ENCODE assay signal across 14 cellular contexts in genomic region chr16:68356919-68357286, GRCh38. TPM values are rescaled to one million over a fixed set of nuclear protein-coding genes. Genes with fewer than 3 reads are reported as not detected.
DNase-seq lines count a peak whose midpoint lies in the region; ATAC-seq and TF ChIP-seq lines count a peak whose summit lies in the region.
"Had no signal": no experiment of that assay in that cellular context is flagged by ENCODE, and none has a peak within 500 bp of the region (broad histone marks: within the 10 kb centered on the region; RNA-seq: fewer than 3 reads in every experiment).

No MANE protein-coding gene starts in this region.

- CTCF ChIA-PET in activated CD4-positive, alpha-beta T cell treated with anti-CD3 and anti-CD28 coated beads, Interleukin-2, amount 10 ng/mL, durations not matched to agents 7 days and 5 days (lab: Charles Lee), result interaction anchor here (0.6 to 3.7 kb wide), 10 partner anchors 7 to 418 kb away, joined by 3 to 32 read pairs (median 4); partner anchors contain the start of gene SLC7A6
- CTCF ChIA-PET in activated CD4-positive, alpha-beta T cell treated with anti-CD3 and anti-CD28 coated beads for 36 hours (lab: Charles Lee), result interaction anchor here (0.8 to 1.3 kb wide), 5 partner anchors 9 to 95 kb away, joined by 3 to 6 read pairs (median 3); no protein-coding TSS in a partner anchor
- CTCF ChIA-PET in RWPE1 (lab: Yijun Ruan, JAX), result no interaction called here

- TF ChIP-seq CTCF in DND-41 (IDR thresholded peaks at IDR 0.05; ENCODE audit: borderline replicate concordance, extremely low read depth, low read length, poor library complexity, severe bottlenecking) (no peak), RWPE1 (conservative IDR thresholded peaks at IDR 0.05; ENCODE audit: low read depth) (no peak), hepatocyte (IDR thresholded peaks at IDR 0.05; ENCODE audit: poor library complexity) (no peak)

- peak overlapping the region; percentile 62 for H3K27ac Mint-ChIP-seq in activated CD4-positive, alpha-beta T cell treated with anti-CD3 and anti-CD28 coated beads, Interleukin-2, amount 10 ng/mL, durations not matched to agents 7 days and 5 days
- no peak overlapping the region for H3K27ac Mint-ChIP-seq in activated CD4-positive, alpha-beta T cell treated with anti-CD3 and anti-CD28 coated beads for 36 hours
- H3K27ac Mint-ChIP-seq: memory B cell had no signal

- H3K27me3 ChIP-seq in DND-41 (ENCODE audit: insufficient read depth, low read length, poor library complexity) (no peaks in the 10 kb centered on the region), hepatocyte (no peaks in the 10 kb centered on the region)

- H3K4me2 ChIP-seq in DND-41 (ENCODE audit: insufficient read depth, low read length) (peak overlapping the region; percentile 78), hepatocyte (no peak overlapping the region)
- H3K4me2 ChIP-seq: A549 had no signal

- H3K36me3 ChIP-seq in DND-41 (ENCODE audit: insufficient read depth, low read length) (peaks cover 94% of the 10 kb centered on the region), hepatocyte (replicated peaks; ENCODE audit: insufficient read depth, low read depth) (no peaks in the 10 kb centered on the region)

- ATAC-seq in activated CD4-positive, alpha-beta T cell treated with anti-CD3 and anti-CD28 coated beads for 36 hours, result no peak
- ATAC-seq in DND-41 (ENCODE audit: insufficient read depth, low read depth), result peak; percentile 0; the same call in 2 of the 3 replicates
- ATAC-seq: A549 had no signal

- POLR2A ChIA-PET in activated CD4-positive, alpha-beta T cell treated with anti-CD3 and anti-CD28 coated beads, Interleukin-2, amount 10 ng/mL, durations not matched to agents 7 days and 5 days (lab: Charles Lee), result interaction anchor here (1.3 kb wide), 1 partner anchor 25 kb away, joined by 4 read pairs; no protein-coding TSS in a partner anchor
- POLR2A ChIA-PET in activated CD4-positive, alpha-beta T cell treated with anti-CD3 and anti-CD28 coated beads for 36 hours (lab: Charles Lee), result no interaction called here
- POLR2A ChIA-PET in RWPE1 (lab: Yijun Ruan, JAX; ENCODE audit: low non-redundant PET), result no interaction called here

- peak overlapping the region; percentile 92 for H3K9ac ChIP-seq in DND-41 (ENCODE audit: low read depth, low read length)

- intact Hi-C loops in activated CD4-positive, alpha-beta T cell treated with anti-CD3 and anti-CD28 coated beads for 36 hours (cut with DNase I, micrococcal nuclease), result no loop called here

- H3K9me2 ChIP-seq in hepatocyte (replicated peaks; ENCODE audit: insufficient read depth), result no peaks in the 10 kb centered on the region

- H4K20me1 ChIP-seq in DND-41 (ENCODE audit: insufficient read depth, low read length), result peaks cover 38% of the 10 kb centered on the region
- no peaks in the 10 kb centered on the region for H4K20me1 ChIP-seq in hepatocyte (ENCODE audit: insufficient read depth, poor library complexity, severe bottlenecking)

- no peak for DNase-seq in activated CD4-positive, alpha-beta T cell treated with anti-CD3 and anti-CD28 coated beads, Interleukin-2, amount 10 ng/mL, durations not matched to agents 7 days and 5 days
- DNase-seq in activated CD4-positive, alpha-beta T cell treated with anti-CD3 and anti-CD28 coated beads for 36 hours, result no peak
- no peak for DNase-seq in DND-41
- no peak for DNase-seq in RWPE1 (ENCODE audit: low spot score)
- peak; percentile 24 for DNase-seq in iris pigment epithelial cell (ENCODE audit: low read depth)
- no peak for DNase-seq in NCI-H2081 (lab: John Stamatoyannopoulos, UW)
- no peak for DNase-seq in hepatocyte (ENCODE audit: low spot score)
- DNase-seq in H4 (ENCODE audit: low spot score), result no peak
- DNase-seq: NCI-H187, NCI-H446 treated with DMSO at 0.1 percent for 48 hours, SHP77, T1000 had no signal

- peak overlapping the region; percentile 56 for H3K4me3 Mint-ChIP-seq in activated CD4-positive, alpha-beta T cell treated with anti-CD3 and anti-CD28 coated beads, Interleukin-2, amount 10 ng/mL, durations not matched to agents 7 days and 5 days
- no peak overlapping the region for H3K4me3 Mint-ChIP-seq in activated CD4-positive, alpha-beta T cell treated with anti-CD3 and anti-CD28 coated beads for 36 hours

- WGBS in hepatocyte (ENCODE audit: low lambda C conversion rate, missing lambda C conversion rate), result 89% methylated on average over 5 of the region's 5 CpGs

- H2AFZ ChIP-seq in DND-41 (ENCODE audit: low read depth, low read length), result no peak overlapping the region
- no peak overlapping the region for H2AFZ ChIP-seq in hepatocyte

- H3K27me3 Mint-ChIP-seq in activated CD4-positive, alpha-beta T cell treated with anti-CD3 and anti-CD28 coated beads, Interleukin-2, amount 10 ng/mL, durations not matched to agents 7 days and 5 days, result peaks cover 5% of the 10 kb centered on the region
- H3K27me3 Mint-ChIP-seq in activated CD4-positive, alpha-beta T cell treated with anti-CD3 and anti-CD28 coated beads for 36 hours, result no peaks in the 10 kb centered on the region
- H3K27me3 Mint-ChIP-seq: memory B cell had no signal

- H3K4me1 ChIP-seq in DND-41 (ENCODE audit: insufficient read depth, low read length) (peaks cover 80% of the 10 kb centered on the region), hepatocyte (ENCODE audit: insufficient read depth) (peaks cover 2% of the 10 kb centered on the region)
- H3K4me1 ChIP-seq: A549 had no signal

- H3K27ac ChIP-seq in DND-41 (ENCODE audit: low read length) (peak overlapping the region; percentile 99), RWPE1 (0 out of 2 replicates have a peak overlapping the region, but pooled peaks have one; percentile 16), hepatocyte (no peak overlapping the region)
- H3K27ac ChIP-seq: A549 had no signal

- no peaks in the 10 kb centered on the region for H3K9me3 ChIP-seq in DND-41 (ENCODE audit: insufficient read depth, low read length, severe bottlenecking)
- no peaks in the 10 kb centered on the region for H3K9me3 ChIP-seq in hepatocyte (ENCODE audit: low read depth)
- H3K9me3 ChIP-seq: A549 had no signal

- H3K79me2 ChIP-seq in DND-41 (ENCODE audit: insufficient read depth, low read length), result peaks cover 59% of the 10 kb centered on the region
- H3K79me2 ChIP-seq in hepatocyte, result no peaks in the 10 kb centered on the region

- peaks cover 42% of the 10 kb centered on the region for H3K4me1 Mint-ChIP-seq in activated CD4-positive, alpha-beta T cell treated with anti-CD3 and anti-CD28 coated beads, Interleukin-2, amount 10 ng/mL, durations not matched to agents 7 days and 5 days
- H3K4me1 Mint-ChIP-seq in activated CD4-positive, alpha-beta T cell treated with anti-CD3 and anti-CD28 coated beads for 36 hours, result peaks cover 29% of the 10 kb centered on the region

- H3K4me3 ChIP-seq in DND-41 (ENCODE audit: low read depth in 1 of 2, low read length in 2 of 2), result peak overlapping the region; percentile 20 to 82
- H3K4me3 ChIP-seq in hepatocyte, result no peak overlapping the region
- H3K4me3 ChIP-seq: A549 had no signal

- peaks cover 71% of the 10 kb centered on the region for H3K36me3 Mint-ChIP-seq in activated CD4-positive, alpha-beta T cell treated with anti-CD3 and anti-CD28 coated beads, Interleukin-2, amount 10 ng/mL, durations not matched to agents 7 days and 5 days (ENCODE audit: low read depth)
- peaks cover 46% of the 10 kb centered on the region for H3K36me3 Mint-ChIP-seq in activated CD4-positive, alpha-beta T cell treated with anti-CD3 and anti-CD28 coated beads for 36 hours (ENCODE audit: low read depth)

- no peaks in the 10 kb centered on the region for H3K9me3 Mint-ChIP-seq in activated CD4-positive, alpha-beta T cell treated with anti-CD3 and anti-CD28 coated beads, Interleukin-2, amount 10 ng/mL, durations not matched to agents 7 days and 5 days
- no peaks in the 10 kb centered on the region for H3K9me3 Mint-ChIP-seq in activated CD4-positive, alpha-beta T cell treated with anti-CD3 and anti-CD28 coated beads for 36 hours (ENCODE audit: low read depth)
- H3K9me3 Mint-ChIP-seq: memory B cell had no signal

RNA-seq across cellular contexts. Expression of gene PRMT7, which starts 46.1 kb away (rescaled TPM):
- 10 to 100 TPM; 76.9 TPM for total RNA-seq in activated CD4-positive, alpha-beta T cell treated with anti-CD3 and anti-CD28 coated beads, Interleukin-2, amount 10 ng/mL, durations not matched to agents 7 days and 5 days
- 10 to 100 TPM; 62.7 to 70.7 TPM for total RNA-seq in activated CD4-positive, alpha-beta T cell treated with anti-CD3 and anti-CD28 coated beads for 36 hours
- total RNA-seq in hepatocyte, result 41.1 and 41.9 TPM in 2 replicates
- 31.0 and 43.6 TPM in 2 replicates for polyA plus RNA-seq in hepatocyte
- total RNA-seq in H4 (2014; rRNA removed; shearing (Covaris generic)), result 37.5 and 50.1 TPM in 2 replicates

RNA-seq across cellular contexts. Expression of gene SLC7A6OS, which starts 46.2 kb away (rescaled TPM):
- total RNA-seq in activated CD4-positive, alpha-beta T cell treated with anti-CD3 and anti-CD28 coated beads, Interleukin-2, amount 10 ng/mL, durations not matched to agents 7 days and 5 days, result 10 to 100 TPM; 25.9 to 28.6 TPM
- total RNA-seq in activated CD4-positive, alpha-beta T cell treated with anti-CD3 and anti-CD28 coated beads for 36 hours, result 10 to 100 TPM; 17.4 to 21.7 TPM
- total RNA-seq in hepatocyte, result 8.8 and 13.0 TPM in 2 replicates
- polyA plus RNA-seq in hepatocyte, result 13.7 and 18.9 TPM in 2 replicates
- total RNA-seq in H4 (2014; rRNA removed; shearing (Covaris generic)), result 7.3 and 8.1 TPM in 2 replicates
